In genomic region chr4:93659629-93660028, GRCh38 we compare ENCODE assay signal across 1 cellular context.
TF ChIP-seq lines count a peak whose summit lies in the region.

No MANE protein-coding gene starts in this region.

TF ChIP-seq in GM23338, 12 proteins besides CTCF, POLR2A, EP300 and RAD21 (continued from another document):
- TF ChIP-seq REST (IDR thresholded peaks at IDR 0.05; ENCODE audit: unreplicated experiment) (no peak), NANOG (IDR thresholded peaks at IDR 0.05; ENCODE audit: borderline replicate concordance) (no peak), CREB1 (CRISPR knock-in tag; IDR thresholded peaks at IDR 0.05; ENCODE audit: low read depth) (no peak), ZNF462 (CRISPR knock-in tag; IDR thresholded peaks at IDR 0.05) (no peak)
